11 cellular contexts compared by ENCODE assay signal in genomic region chr6:45156075-45156474, GRCh38.
DNase-seq lines count a peak whose midpoint lies in the region; ATAC-seq and TF ChIP-seq lines count a peak whose summit lies in the region.
"Had no signal": no experiment of that assay in that cellular context is flagged by ENCODE, and none has a peak within 500 bp of the region (broad histone marks: within the 10 kb centered on the region; RNA-seq: fewer than 3 reads in every experiment).

No MANE protein-coding gene starts in this region.

- H3K36me3 ChIP-seq in stomach (no peaks in the 10 kb centered on the region), PC-3 (ENCODE audit: low read depth, low read length) (no peaks in the 10 kb centered on the region)
- H3K36me3 ChIP-seq: upper lobe of left lung had no signal

- no peaks in the 10 kb centered on the region for H3K4me1 ChIP-seq in stomach
- no peaks in the 10 kb centered on the region for H3K4me1 ChIP-seq in PC-3 (ENCODE audit: insufficient read depth, low read length)
- H3K4me1 ChIP-seq: upper lobe of left lung had no signal

- no peak overlapping the region for H3K4me2 ChIP-seq in PC-3 (ENCODE audit: low read length)

- no peaks in the 10 kb centered on the region for H3K79me2 ChIP-seq in PC-3 (ENCODE audit: low read length)

- H3K4me1 Mint-ChIP-seq in osteocyte (ENCODE audit: unreplicated experiment), result no peaks in the 10 kb centered on the region

- no peak overlapping the region for H3K4me3 ChIP-seq in stomach
- H3K4me3 ChIP-seq in PC-3 (ENCODE audit: low read length), result no peak overlapping the region
- H3K4me3 ChIP-seq: skin epidermis, upper lobe of left lung had no signal

- peak; percentile 98 for ATAC-seq in GM18868 (IDR thresholded peaks at IDR 0.05; ENCODE audit: unreplicated experiment)
- ATAC-seq in GM21526 (IDR thresholded peaks at IDR 0.05; ENCODE audit: low FRiP score, unreplicated experiment), result peak; percentile 97
- ATAC-seq in HG03378 (IDR thresholded peaks at IDR 0.05; ENCODE audit: unreplicated experiment), result peak; percentile 98
- ATAC-seq in PC-3, result no peak
- ATAC-seq: WTC11 had no signal

- H3K9me2 ChIP-seq in PC-3 (replicated peaks; ENCODE audit: low read length), result no peaks in the 10 kb centered on the region

- no peaks in the 10 kb centered on the region for H3K9me3 Mint-ChIP-seq in osteocyte (ENCODE audit: unreplicated experiment)
- H3K9me3 Mint-ChIP-seq: WTC11 had no signal

- H3F3A ChIP-seq in PC-3 (ENCODE audit: low read length, unreplicated experiment), result no peaks in the 10 kb centered on the region

- H3K4me3 Mint-ChIP-seq in osteocyte (ENCODE audit: unreplicated experiment), result no peak overlapping the region
- H3K4me3 Mint-ChIP-seq: WTC11 had no signal

- peak; percentile 59 for DNase-seq in central memory CD4-positive, alpha-beta T cell
- no peak for DNase-seq in NCI-H1930 (lab: John Stamatoyannopoulos, UW)
- DNase-seq in osteocyte (ENCODE audit: extremely low spot score, unreplicated experiment), result no peak
- no peak for DNase-seq in stomach
- DNase-seq in PC-3, result no peak
- DNase-seq: upper lobe of left lung had no signal

- no peaks in the 10 kb centered on the region for H3K27me3 ChIP-seq in stomach
- H3K27me3 ChIP-seq in PC-3 (ENCODE audit: low read length), result no peaks in the 10 kb centered on the region
- H3K27me3 ChIP-seq: upper lobe of left lung had no signal

- 50 to 71% (median 62%) methylated on average over 2 of the region's 2 CpGs for WGBS in stomach, 5 donors

- intact Hi-C loops in stomach (cut with DNase I; ENCODE audit: low total_unique reads), result no loop called here
- intact Hi-C loops in PC-3 (cut with micrococcal nuclease), result no loop called here

- no peak for TF ChIP-seq POLR2A in stomach (IDR thresholded peaks at IDR 0.05)

- H3K27ac Mint-ChIP-seq in osteocyte (ENCODE audit: unreplicated experiment), result no peak overlapping the region
- H3K27ac Mint-ChIP-seq: WTC11 had no signal

- no peaks in the 10 kb centered on the region for H3K9me3 ChIP-seq in stomach
- no peaks in the 10 kb centered on the region for H3K9me3 ChIP-seq in PC-3 (ENCODE audit: low read length)
- H3K9me3 ChIP-seq: upper lobe of left lung had no signal

- no peaks in the 10 kb centered on the region for H4K20me1 ChIP-seq in PC-3 (ENCODE audit: low read length)

- H3K36me3 Mint-ChIP-seq in osteocyte (ENCODE audit: unreplicated experiment), result no peaks in the 10 kb centered on the region
- H3K36me3 Mint-ChIP-seq: WTC11 had no signal

- no peak for TF ChIP-seq EP300 in stomach (IDR thresholded peaks at IDR 0.05)

- CTCF ChIA-PET in PC-3 (lab: Charles Lee), result no interaction called here

- TF ChIP-seq CTCF in osteocyte (IDR thresholded peaks at IDR 0.05), result no peak
- TF ChIP-seq CTCF in stomach (IDR thresholded peaks at IDR 0.05), result no peak
- TF ChIP-seq CTCF in PC-3 (conservative IDR thresholded peaks at IDR 0.05; ENCODE audit: low read depth, low read length), result no peak

- H2AFZ ChIP-seq in PC-3 (ENCODE audit: low read length), result no peak overlapping the region

- no peak overlapping the region for H3K9ac ChIP-seq in PC-3 (ENCODE audit: low read length)

- POLR2A ChIA-PET in PC-3 (lab: Charles Lee; ENCODE audit: unreplicated experiment), result no interaction called here

- H3K27ac ChIP-seq in stomach (no peak overlapping the region), PC-3 (ENCODE audit: low read length) (no peak overlapping the region)
- H3K27ac ChIP-seq: skin epidermis, upper lobe of left lung had no signal

- H3K27me3 Mint-ChIP-seq in osteocyte (ENCODE audit: unreplicated experiment), result no peaks in the 10 kb centered on the region

- BruUV-seq in PC-3 (replicated peaks; lab: Mats Ljungman, UMichigan), result no TSS peak
